Comparison of ENCODE assay signal across 1 cellular context in the genomic region with DNA sequence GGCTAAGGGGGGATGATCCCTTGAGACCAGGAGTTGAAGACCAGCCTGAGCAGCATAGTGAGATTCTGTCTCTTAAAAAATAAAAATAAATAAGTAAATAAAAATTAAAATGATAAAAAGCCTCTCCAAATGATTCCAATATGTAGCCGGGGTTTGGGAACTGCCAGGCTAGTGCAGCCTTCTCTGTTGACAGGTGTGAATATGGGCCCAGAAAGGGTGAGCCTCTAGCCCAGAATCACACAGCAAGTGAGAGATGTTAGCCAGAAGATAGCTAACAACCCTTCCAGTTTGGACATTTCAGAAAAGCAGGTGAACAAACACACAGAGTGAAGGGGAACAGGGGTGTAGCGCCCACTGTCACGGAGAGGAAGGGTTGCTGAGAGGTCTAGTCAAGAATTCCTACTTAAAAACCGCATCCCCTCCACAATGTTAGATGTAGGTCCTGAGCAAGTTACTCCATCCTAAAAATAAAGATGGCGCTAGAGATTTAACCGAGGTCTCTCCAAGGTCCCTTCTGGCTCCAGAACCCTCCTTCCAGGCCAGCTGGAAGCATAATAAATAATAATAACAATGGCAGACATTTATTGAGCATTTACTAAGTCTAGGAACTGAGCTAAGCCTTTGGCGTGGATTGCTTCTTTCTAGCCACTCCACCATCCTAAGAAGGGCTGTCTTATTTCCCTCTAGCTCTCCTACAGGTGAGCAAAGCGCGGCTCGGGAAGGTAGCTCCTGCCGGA.
TF ChIP-seq lines count a peak whose summit lies in the region.

No MANE protein-coding gene starts in this region.

TF ChIP-seq in K562, 482 proteins besides CTCF, POLR2A, EP300 and RAD21:
- no peak for TF ChIP-seq ZNF436 (CRISPR knock-in tag; IDR thresholded peaks at IDR 0.05)
- no peak for TF ChIP-seq ZNF133 (CRISPR knock-in tag; IDR thresholded peaks at IDR 0.05)
- TF ChIP-seq MCM2 (IDR thresholded peaks at IDR 0.05; ENCODE audit: low read depth), result no peak
- no peak for TF ChIP-seq SRSF9 (IDR thresholded peaks at IDR 0.05; ENCODE audit: borderline replicate concordance, low read depth, low read length)
- TF ChIP-seq ZNF507 (tag; conservative IDR thresholded peaks at IDR 0.05), result no peak
- TF ChIP-seq ZFP36 (IDR thresholded peaks at IDR 0.05; ENCODE audit: low read depth, low read length, partially characterized antibody), result peak; percentile 62
- TF ChIP-seq ZKSCAN8 (CRISPR knock-in tag; IDR thresholded peaks at IDR 0.05), result no peak
- TF ChIP-seq RBM25 (IDR thresholded peaks at IDR 0.05; ENCODE audit: low read depth, low read length, severe bottlenecking), result peak; percentile 45
- no peak for TF ChIP-seq ZC3H4 (CRISPR knock-in tag; IDR thresholded peaks at IDR 0.05; ENCODE audit: borderline replicate concordance)
- TF ChIP-seq HNRNPUL1 (IDR thresholded peaks at IDR 0.05; ENCODE audit: low read length), result no peak
- TF ChIP-seq, protein P1, sequence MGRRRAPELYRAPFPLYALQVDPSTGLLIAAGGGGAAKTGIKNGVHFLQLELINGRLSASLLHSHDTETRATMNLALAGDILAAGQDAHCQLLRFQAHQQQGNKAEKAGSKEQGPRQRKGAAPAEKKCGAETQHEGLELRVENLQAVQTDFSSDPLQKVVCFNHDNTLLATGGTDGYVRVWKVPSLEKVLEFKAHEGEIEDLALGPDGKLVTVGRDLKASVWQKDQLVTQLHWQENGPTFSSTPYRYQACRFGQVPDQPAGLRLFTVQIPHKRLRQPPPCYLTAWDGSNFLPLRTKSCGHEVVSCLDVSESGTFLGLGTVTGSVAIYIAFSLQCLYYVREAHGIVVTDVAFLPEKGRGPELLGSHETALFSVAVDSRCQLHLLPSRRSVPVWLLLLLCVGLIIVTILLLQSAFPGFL (CRISPR knock-in tag; IDR thresholded peaks at IDR 0.05), result no peak
- TF ChIP-seq ZNF146 (CRISPR knock-in tag; IDR thresholded peaks at IDR 0.05; ENCODE audit: unreplicated experiment), result no peak
TF ChIP-seq in K562: peak in this region for 2.
